ENCODE assay signal across 15 cellular contexts in the genomic region with DNA sequence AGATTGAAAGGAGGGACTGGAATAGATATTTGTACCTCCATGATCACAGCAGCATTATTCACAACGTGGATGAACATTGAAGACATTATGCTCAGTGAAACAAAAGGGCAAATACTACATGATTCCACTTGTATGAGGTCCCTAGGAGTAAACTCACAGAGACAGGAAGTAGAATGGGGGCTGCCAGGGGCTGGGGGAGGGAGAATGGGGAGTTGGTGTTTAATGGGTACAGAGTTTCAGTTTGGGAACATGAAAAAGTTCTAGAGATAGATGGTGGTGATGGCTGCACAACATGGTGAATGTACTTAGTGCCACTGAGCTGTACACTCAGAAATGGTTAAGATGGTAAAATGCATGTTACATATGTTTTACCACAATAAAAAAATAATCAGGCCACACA.
DNase-seq lines count a peak whose midpoint lies in the region; ATAC-seq and TF ChIP-seq lines count a peak whose summit lies in the region.
"Had no signal": no experiment of that assay in that cellular context is flagged by ENCODE, and none has a peak within 500 bp of the region (broad histone marks: within the 10 kb centered on the region; RNA-seq: fewer than 3 reads in every experiment).

No MANE protein-coding gene starts in this region.

- no peaks in the 10 kb centered on the region for H3K9me3 Mint-ChIP-seq in WTC11

- no peaks in the 10 kb centered on the region for H3F3A ChIP-seq in OCI-LY1 (ENCODE audit: insufficient read depth, low read length)

- POLR2A ChIA-PET in WTC11 (lab: Charles Lee), result no interaction called here

- H3K27me3 Mint-ChIP-seq in WTC11 (ENCODE audit: low read depth), result no peaks in the 10 kb centered on the region

- H2AFZ ChIP-seq in DND-41 (ENCODE audit: low read depth, low read length) (no peak overlapping the region), OCI-LY1 (ENCODE audit: low read length) (no peak overlapping the region), osteoblast (ENCODE audit: low read length) (no peak overlapping the region)

- peaks cover 19% of the 10 kb centered on the region for H3K4me1 Mint-ChIP-seq in WTC11

- no peaks in the 10 kb centered on the region for H3K9me2 ChIP-seq in OCI-LY1 (ENCODE audit: low read depth, low read length)
- H3K9me2 ChIP-seq: SK-N-SH had no signal

- ATAC-seq in DND-41 (ENCODE audit: insufficient read depth, low read depth), result peak; percentile 44; the same call in 1 of the 3 replicates
- ATAC-seq in GM21528 (IDR thresholded peaks at IDR 0.05; ENCODE audit: low FRiP score, unreplicated experiment), result peak; percentile 23
- ATAC-seq in WTC11, result no peak

- no peak overlapping the region for H3K4me3 Mint-ChIP-seq in WTC11

- CTCF ChIA-PET in WTC11 (lab: Charles Lee), result no interaction called here

- H3K36me3 Mint-ChIP-seq in WTC11, result no peaks in the 10 kb centered on the region

- H3K27ac ChIP-seq in DND-41 (ENCODE audit: low read length), result no peak overlapping the region
- peak overlapping the region; percentile 10 for H3K27ac ChIP-seq in OCI-LY1 (ENCODE audit: low read depth, low read length, poor library complexity, severe bottlenecking)
- H3K27ac ChIP-seq in osteoblast (ENCODE audit: low read depth, low read length), result no peak overlapping the region
- H3K27ac ChIP-seq in WERI-Rb-1, result no peak overlapping the region
- H3K27ac ChIP-seq: ascending aorta, Peyer's patch had no signal

- H3K27me3 ChIP-seq in DND-41 (ENCODE audit: insufficient read depth, low read length, poor library complexity) (no peaks in the 10 kb centered on the region), OCI-LY1 (ENCODE audit: insufficient read depth, low read length) (no peaks in the 10 kb centered on the region; the same call in 1 of the 2 replicates), osteoblast (ENCODE audit: insufficient read depth, low read length) (no peaks in the 10 kb centered on the region), WERI-Rb-1 (ENCODE audit: insufficient read depth, low read depth, severe bottlenecking) (no peaks in the 10 kb centered on the region)
- H3K27me3 ChIP-seq: ascending aorta, Peyer's patch had no signal

- H3K9me3 ChIP-seq in DND-41 (ENCODE audit: insufficient read depth, low read length, severe bottlenecking), result no peaks in the 10 kb centered on the region
- H3K9me3 ChIP-seq in OCI-LY1 (ENCODE audit: low read length), result no peaks in the 10 kb centered on the region
- no peaks in the 10 kb centered on the region for H3K9me3 ChIP-seq in osteoblast (ENCODE audit: low read depth, low read length)
- peaks cover 9% of the 10 kb centered on the region for H3K9me3 ChIP-seq in WERI-Rb-1 (ENCODE audit: severe bottlenecking)
- H3K9me3 ChIP-seq: ascending aorta, Peyer's patch, SK-N-SH had no signal

- no peaks in the 10 kb centered on the region for H3K36me3 ChIP-seq in DND-41 (ENCODE audit: insufficient read depth, low read length)
- H3K36me3 ChIP-seq in OCI-LY1 (ENCODE audit: insufficient read depth, low read length), result no peaks in the 10 kb centered on the region
- H3K36me3 ChIP-seq in osteoblast (ENCODE audit: insufficient read depth, low read length), result no peaks in the 10 kb centered on the region
- H3K36me3 ChIP-seq in WERI-Rb-1, result no peaks in the 10 kb centered on the region
- H3K36me3 ChIP-seq: ascending aorta, Peyer's patch had no signal

- no peak overlapping the region for H3K27ac Mint-ChIP-seq in WTC11

- peak; percentile 11 for DNase-seq in DND-41
- no peak for DNase-seq in osteoblast (ENCODE audit: insufficient read length, low spot score, missing footprints)
- no peak for DNase-seq in WTC11 (ENCODE audit: low spot score)
- no peak for DNase-seq in stimulated activated CD4-positive, alpha-beta T cell treated with anti-CD3 and anti-CD28 coated beads, Interleukin-2, amount 100 ng/mL, for 24 hours
- no peak for DNase-seq in WERI-Rb-1
- DNase-seq: activated effector memory CD4-positive, alpha-beta T cell treated with Interleukin-2 at 50 U/mL for 16 hours; foreskin melanocyte; NCI-H1694 treated with DMSO at 0.1 percent for 48 hours; NCI-H526 treated with DMSO at 0.1 percent for 48 hours; Peyer's patch; SK-N-SH; stimulated activated CD4-positive, alpha-beta T cell treated with anti-CD3 and anti-CD28 coated beads, Interleukin-12 subunit alpha, Interleukin-12 subunit beta, amount 100 ng/mL, for 4 hours had no signal

- peaks cover 5% of the 10 kb centered on the region; the same call in 1 of the 2 replicates for H3K4me1 ChIP-seq in DND-41 (ENCODE audit: insufficient read depth, low read length)
- H3K4me1 ChIP-seq in OCI-LY1 (ENCODE audit: insufficient read depth, low read length, severe bottlenecking), result peaks cover 16% of the 10 kb centered on the region
- H3K4me1 ChIP-seq in osteoblast (ENCODE audit: insufficient read depth, low read length), result no peaks in the 10 kb centered on the region
- H3K4me1 ChIP-seq: ascending aorta had no signal

- H3K4me2 ChIP-seq in DND-41 (ENCODE audit: insufficient read depth, low read length) (no peak overlapping the region), OCI-LY1 (ENCODE audit: low read length) (no peak overlapping the region), osteoblast (ENCODE audit: insufficient read depth, low read length) (peak overlapping the region; percentile 58)
- H3K4me2 ChIP-seq: SK-N-SH had no signal

- H3K4me3 ChIP-seq in DND-41 (ENCODE audit: low read depth in 1 of 2, low read length in 2 of 2) (no peak overlapping the region), OCI-LY1 (ENCODE audit: low read depth, low read length, poor library complexity, severe bottlenecking) (no peak overlapping the region), osteoblast (ENCODE audit: insufficient read depth, low read length) (no peak overlapping the region), WERI-Rb-1 (ENCODE audit: low read depth, low read length) (no peak overlapping the region)
- H3K4me3 ChIP-seq: ascending aorta, Peyer's patch had no signal

- H3K79me2 ChIP-seq in DND-41 (ENCODE audit: insufficient read depth, low read length) (no peaks in the 10 kb centered on the region), OCI-LY1 (ENCODE audit: insufficient read depth, low read length) (no peaks in the 10 kb centered on the region), osteoblast (ENCODE audit: insufficient read depth, low read length) (no peaks in the 10 kb centered on the region)

- TF ChIP-seq CTCF in DND-41 (IDR thresholded peaks at IDR 0.05; ENCODE audit: borderline replicate concordance, extremely low read depth, low read length, poor library complexity, severe bottlenecking), result no peak
- no peak for TF ChIP-seq CTCF in OCI-LY1 (IDR thresholded peaks at IDR 0.05; ENCODE audit: low read length)
- TF ChIP-seq CTCF in osteoblast (IDR thresholded peaks at IDR 0.05; ENCODE audit: extremely low read depth, low read depth, low read length), result no peak
- TF ChIP-seq CTCF in WTC11 (IDR thresholded peaks at IDR 0.05), result no peak
- no peak for TF ChIP-seq CTCF in WERI-Rb-1 (IDR thresholded peaks at IDR 0.05; ENCODE audit: low read depth, low read length)

- no peak overlapping the region for H3K9ac ChIP-seq in DND-41 (ENCODE audit: low read depth, low read length)
- no peak overlapping the region for H3K9ac ChIP-seq in OCI-LY1 (ENCODE audit: low read length)
- H3K9ac ChIP-seq: SK-N-SH had no signal

- no peaks in the 10 kb centered on the region for H4K20me1 ChIP-seq in DND-41 (ENCODE audit: insufficient read depth, low read length)
- H4K20me1 ChIP-seq in OCI-LY1 (ENCODE audit: insufficient read depth, low read length), result no peaks in the 10 kb centered on the region
- no peaks in the 10 kb centered on the region for H4K20me1 ChIP-seq in osteoblast (ENCODE audit: insufficient read depth, low read length)

TF ChIP-seq in WTC11, 78 proteins besides CTCF, POLR2A, EP300 and RAD21:
- no peak for TF ChIP-seq RELA (CRISPR knock-in tag; IDR thresholded peaks at IDR 0.05; ENCODE audit: borderline replicate concordance)
- no peak for TF ChIP-seq TEAD1 (CRISPR knock-in tag; IDR thresholded peaks at IDR 0.05)
- no peak for TF ChIP-seq ZNF671 (CRISPR knock-in tag; IDR thresholded peaks at IDR 0.05)
- TF ChIP-seq ZNF396 (CRISPR knock-in tag; IDR thresholded peaks at IDR 0.05; ENCODE audit: borderline replicate concordance), result no peak
- TF ChIP-seq GABPB1 (CRISPR knock-in tag; IDR thresholded peaks at IDR 0.05), result no peak
- no peak for TF ChIP-seq SOX15 (CRISPR knock-in tag; IDR thresholded peaks at IDR 0.05)
- no peak for TF ChIP-seq KAT7 (CRISPR knock-in tag; IDR thresholded peaks at IDR 0.05; ENCODE audit: borderline replicate concordance)
- TF ChIP-seq ZNF416 (CRISPR knock-in tag; IDR thresholded peaks at IDR 0.05), result no peak
TF ChIP-seq in WTC11: peak in this region for 0.
